12 cellular contexts compared by ENCODE assay signal in the genomic region with DNA sequence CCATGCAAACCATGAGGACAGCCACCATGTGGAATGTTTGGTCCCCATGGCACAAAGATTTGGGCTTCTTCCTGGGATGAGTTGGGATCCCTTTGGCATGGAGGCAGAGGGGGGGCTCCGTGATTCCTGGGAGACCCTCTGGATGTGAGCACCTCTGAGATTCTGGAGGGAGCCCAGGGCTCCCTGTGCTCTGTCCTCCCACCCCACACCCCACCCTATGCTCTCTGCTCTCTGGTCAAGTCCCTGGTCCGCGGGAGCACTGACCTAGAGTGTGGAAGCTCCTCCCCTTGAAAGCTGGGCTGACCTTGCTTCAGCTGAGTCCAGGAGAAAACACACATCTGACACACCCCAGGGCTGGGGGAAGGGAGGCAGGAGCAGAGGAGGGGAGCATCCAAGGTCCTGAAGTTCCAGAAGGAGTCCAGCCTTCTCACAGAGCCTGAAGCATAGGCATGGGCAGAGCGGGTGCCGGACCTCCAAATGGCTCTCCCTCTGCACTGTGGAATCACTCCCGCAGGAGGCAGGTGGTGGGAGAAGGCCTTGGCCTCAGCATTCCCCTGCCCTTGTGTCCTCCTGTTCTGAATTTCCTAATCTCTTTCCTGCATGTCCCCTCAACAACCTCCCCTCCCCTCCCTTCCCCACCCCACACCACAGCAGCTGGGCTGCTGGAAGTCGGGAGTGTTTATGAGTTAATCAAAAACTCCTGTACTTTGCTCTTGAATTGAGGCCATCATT. TPM values are rescaled to one million over a fixed set of nuclear protein-coding genes. Genes with fewer than 3 reads are reported as not detected.
DNase-seq lines count a peak whose midpoint lies in the region; ATAC-seq, FAIRE-seq and TF ChIP-seq lines count a peak whose summit lies in the region.
"Had no signal": no experiment of that assay in that cellular context is flagged by ENCODE, and none has a peak within 500 bp of the region (broad histone marks: within the 10 kb centered on the region; RNA-seq: fewer than 3 reads in every experiment).

No MANE protein-coding gene starts in this region.

- H3K36me3 ChIP-seq in endodermal cell (ENCODE audit: control insufficient read depth, insufficient read depth, low read length) (no peaks in the 10 kb centered on the region), left lung (no peaks in the 10 kb centered on the region), skeletal muscle tissue (ENCODE audit: control insufficient read depth in 3 of 3, insufficient read depth in 3 of 3, low read length in 3 of 3) (no peaks in the 10 kb centered on the region)

- H3K4me3 ChIP-seq in endodermal cell (ENCODE audit: low read length), result no peak overlapping the region
- H3K4me3 ChIP-seq in left lung, result no peak overlapping the region
- peak overlapping the region in 2 of 3 donors; percentile 29 to 30 for H3K4me3 ChIP-seq in skeletal muscle tissue (ENCODE audit: low read length in 3 of 3)

- no peak overlapping the region for H3K27ac Mint-ChIP-seq in HFFc6
- no peak overlapping the region for H3K27ac Mint-ChIP-seq in endodermal cell
- H3K27ac Mint-ChIP-seq in activated CD4-positive, alpha-beta T cell treated with anti-CD3 and anti-CD28 coated beads for 36 hours, result no peak overlapping the region
- H3K27ac Mint-ChIP-seq in glutamatergic neuron (ENCODE audit: unreplicated experiment), result no peak overlapping the region
- H3K27ac Mint-ChIP-seq: activated naive CD8-positive, alpha-beta T cell; CD8-positive, alpha-beta T cell had no signal

- no peak overlapping the region for H3K4me3 Mint-ChIP-seq in HFFc6
- no peak overlapping the region for H3K4me3 Mint-ChIP-seq in endodermal cell
- H3K4me3 Mint-ChIP-seq in activated CD4-positive, alpha-beta T cell treated with anti-CD3 and anti-CD28 coated beads for 36 hours, result no peak overlapping the region
- no peak overlapping the region for H3K4me3 Mint-ChIP-seq in glutamatergic neuron (ENCODE audit: unreplicated experiment)
- H3K4me3 Mint-ChIP-seq: activated naive CD8-positive, alpha-beta T cell; CD8-positive, alpha-beta T cell had no signal

- H3K36me3 Mint-ChIP-seq in HFFc6 (ENCODE audit: low read depth) (no peaks in the 10 kb centered on the region), endodermal cell (ENCODE audit: low read depth) (no peaks in the 10 kb centered on the region), glutamatergic neuron (ENCODE audit: unreplicated experiment) (peaks cover 6% of the 10 kb centered on the region)
- no peaks in the 10 kb centered on the region for H3K36me3 Mint-ChIP-seq in activated CD4-positive, alpha-beta T cell treated with anti-CD3 and anti-CD28 coated beads for 36 hours (ENCODE audit: low read depth)
- H3K36me3 Mint-ChIP-seq: activated naive CD8-positive, alpha-beta T cell; CD8-positive, alpha-beta T cell had no signal

- H3K9me3 Mint-ChIP-seq in HFFc6, result no peaks in the 10 kb centered on the region
- H3K9me3 Mint-ChIP-seq in endodermal cell, result peaks cover 7% of the 10 kb centered on the region
- H3K9me3 Mint-ChIP-seq in activated CD4-positive, alpha-beta T cell treated with anti-CD3 and anti-CD28 coated beads for 36 hours (ENCODE audit: low read depth), result no peaks in the 10 kb centered on the region
- H3K9me3 Mint-ChIP-seq in glutamatergic neuron (ENCODE audit: unreplicated experiment), result peaks cover 1% of the 10 kb centered on the region
- H3K9me3 Mint-ChIP-seq: CD8-positive, alpha-beta T cell had no signal

- intact Hi-C loops in left lung (cut with DNase I), result no loop called here
- intact Hi-C loops in activated CD4-positive, alpha-beta T cell treated with anti-CD3 and anti-CD28 coated beads for 36 hours (cut with DNase I, micrococcal nuclease), result no loop called here

- TF ChIP-seq CTCF in HFFc6 (IDR thresholded peaks at IDR 0.05) (no peak), endodermal cell (conservative IDR thresholded peaks at IDR 0.05) (no peak), left lung (IDR thresholded peaks at IDR 0.05) (no peak), glutamatergic neuron (IDR thresholded peaks at IDR 0.05; ENCODE audit: partially characterized antibody, unreplicated experiment) (no peak)

- no peaks in the 10 kb centered on the region for H3K4me1 ChIP-seq in endodermal cell (ENCODE audit: control insufficient read depth, insufficient read depth, low read length)
- H3K4me1 ChIP-seq in left lung, result peaks cover 0 to 5% of the 10 kb centered on the region in 2 donors
- peaks cover 42 to 53% (median 43%) of the 10 kb centered on the region in 3 donors for H3K4me1 ChIP-seq in skeletal muscle tissue (ENCODE audit: control insufficient read depth in 3 of 3, insufficient read depth in 3 of 3, low read length in 3 of 3)

- peaks cover 49% of the 10 kb centered on the region for H3K4me1 Mint-ChIP-seq in HFFc6 (ENCODE audit: low read depth)
- peaks cover 2% of the 10 kb centered on the region for H3K4me1 Mint-ChIP-seq in endodermal cell
- peaks cover 10% of the 10 kb centered on the region for H3K4me1 Mint-ChIP-seq in activated CD4-positive, alpha-beta T cell treated with anti-CD3 and anti-CD28 coated beads for 36 hours
- peaks cover 6% of the 10 kb centered on the region for H3K4me1 Mint-ChIP-seq in glutamatergic neuron (ENCODE audit: low read depth, unreplicated experiment)

- H3K27ac ChIP-seq in endodermal cell (ENCODE audit: low read depth, low read length), result no peak overlapping the region
- H3K27ac ChIP-seq in left lung, result peak overlapping the region in 1 of 2 donors; percentile 39
- peak overlapping the region; percentile 81 for H3K27ac ChIP-seq in skeletal muscle tissue (ENCODE audit: low read depth, low read length)

- POLR2A ChIA-PET in activated CD4-positive, alpha-beta T cell treated with anti-CD3 and anti-CD28 coated beads for 36 hours (lab: Charles Lee), result no interaction called here

- H3K9me3 ChIP-seq in endodermal cell (ENCODE audit: control insufficient read depth, low read length), result no peaks in the 10 kb centered on the region
- H3K9me3 ChIP-seq in left lung, result no peaks in the 10 kb centered on the region
- no peaks in the 10 kb centered on the region for H3K9me3 ChIP-seq in skeletal muscle tissue (ENCODE audit: control insufficient read depth in 3 of 3, low read length in 3 of 3)

- H3K27me3 ChIP-seq in endodermal cell (ENCODE audit: control insufficient read depth, insufficient read depth, low read length, poor library complexity, severe bottlenecking), result no peaks in the 10 kb centered on the region
- H3K27me3 ChIP-seq in left lung, result no peaks in the 10 kb centered on the region
- H3K27me3 ChIP-seq in skeletal muscle tissue (ENCODE audit: control insufficient read depth in 3 of 3, insufficient read depth in 3 of 3, low read length in 3 of 3), result peaks cover 0 to 16% (median 2%) of the 10 kb centered on the region in 3 donors

- ATAC-seq in left lung (peak; percentile 63), HG03460 (IDR thresholded peaks at IDR 0.05; ENCODE audit: unreplicated experiment) (no peak)
- ATAC-seq in activated CD4-positive, alpha-beta T cell treated with anti-CD3 and anti-CD28 coated beads for 36 hours, result no peak
- ATAC-seq: CD8-positive, alpha-beta T cell had no signal

- peaks cover 5% of the 10 kb centered on the region; the same call in 1 of the 2 replicates for H3K27me3 Mint-ChIP-seq in HFFc6 (ENCODE audit: insufficient read depth)
- peaks cover 44% of the 10 kb centered on the region for H3K27me3 Mint-ChIP-seq in endodermal cell (ENCODE audit: insufficient read depth)
- peaks cover 7% of the 10 kb centered on the region for H3K27me3 Mint-ChIP-seq in activated CD4-positive, alpha-beta T cell treated with anti-CD3 and anti-CD28 coated beads for 36 hours
- peaks cover 20% of the 10 kb centered on the region for H3K27me3 Mint-ChIP-seq in glutamatergic neuron (ENCODE audit: unreplicated experiment)
- H3K27me3 Mint-ChIP-seq: activated naive CD8-positive, alpha-beta T cell had no signal

- WGBS in endodermal cell (ENCODE audit: insufficient coverage in 1 of 2, insufficient read length in 1 of 2), 2 experiments, result 80 to 83% methylated on average over 2 to 7 of the region's 7 CpGs

- FAIRE-seq in GM19239 (lab: Jason Lieb, UNC), result no peak

- CTCF ChIA-PET in activated CD4-positive, alpha-beta T cell treated with anti-CD3 and anti-CD28 coated beads for 36 hours (lab: Charles Lee), result no interaction called here

- no peak overlapping the region for H3K9ac ChIP-seq in endodermal cell (ENCODE audit: extremely low read depth, low read length, poor library complexity, severe bottlenecking)
- H3K9ac ChIP-seq in skeletal muscle tissue (ENCODE audit: low read depth in 1 of 3, low read length in 3 of 3), result peak overlapping the region in 2 of 3 donors; percentile 33 to 43

- peak; percentile 34 for DNase-seq in HFFc6
- peak; percentile 46 for DNase-seq in endodermal cell
- DNase-seq in left lung, result peak in 1 of 2 donors; percentile 46
- DNase-seq in activated CD4-positive, alpha-beta T cell treated with anti-CD3 and anti-CD28 coated beads for 36 hours, result no peak
- DNase-seq in glutamatergic neuron, result no peak
- DNase-seq in GM19239 (ENCODE audit: insufficient read length, low spot score), result no peak
- DNase-seq: CD8-positive, alpha-beta T cell; GOT3; NCI-H1048 had no signal

RNA-seq across cellular contexts. Expression of a gene that starts 25.7 kb away (rescaled TPM):
- 100 to 1,000 TPM; 111 to 143 (median 123) TPM for total RNA-seq in HFFc6 (2021; fragmentation: NEBNext Ultra II Directional; extraction: Animal tissue kit (Norgen Biotek cat#: 25700))
- total RNA-seq in endodermal cell (1 to 10 TPM; 1.7 to 3.6 TPM), left lung (10 to 100 TPM; 29.1 to 31.9 TPM), skeletal muscle tissue (13.6 TPM), glutamatergic neuron (ENCODE audit: unreplicated experiment) (not detected)
- 15.1 TPM for polyA plus RNA-seq in endodermal cell (2013, experiment 1 of 2)
- 14.4 TPM for polyA plus RNA-seq in endodermal cell (2013, experiment 2 of 2)
- 1 to 10 TPM; 1.4 to 1.6 TPM for total RNA-seq in activated CD4-positive, alpha-beta T cell treated with anti-CD3 and anti-CD28 coated beads for 36 hours

RNA-seq across cellular contexts. Expression of a gene that starts 47.2 kb away (rescaled TPM):
- 1 to 10 TPM; 1.5 to 3.2 (median 3.1) TPM for total RNA-seq in HFFc6 (2021; fragmentation: NEBNext Ultra II Directional; extraction: Animal tissue kit (Norgen Biotek cat#: 25700))
- not detected for total RNA-seq in endodermal cell
- not detected for polyA plus RNA-seq in endodermal cell (2013, experiment 1 of 2)
- 0.17 TPM for polyA plus RNA-seq in endodermal cell (2013, experiment 2 of 2)
- 1 to 10 TPM; 2.3 to 5.4 TPM for total RNA-seq in left lung
- 0.52 TPM for total RNA-seq in skeletal muscle tissue
- not detected for total RNA-seq in activated CD4-positive, alpha-beta T cell treated with anti-CD3 and anti-CD28 coated beads for 36 hours
- total RNA-seq in glutamatergic neuron (ENCODE audit: unreplicated experiment), result not detected
- total RNA-seq: CD8-positive, alpha-beta T cell had no signal

RNA-seq across cellular contexts. Expression of a gene that starts 54.8 kb away (rescaled TPM):
- not detected for total RNA-seq in HFFc6 (2021; fragmentation: NEBNext Ultra II Directional; extraction: Animal tissue kit (Norgen Biotek cat#: 25700))
- total RNA-seq in endodermal cell (under 1 TPM in 1 of 2 donors, not detected in 1; 0.46 TPM), left lung (1 to 10 TPM; 3.1 to 3.3 TPM), skeletal muscle tissue (not detected), glutamatergic neuron (ENCODE audit: unreplicated experiment) (not detected)
- 0.18 TPM for polyA plus RNA-seq in endodermal cell (2013, experiment 1 of 2)
- 0.12 TPM for polyA plus RNA-seq in endodermal cell (2013, experiment 2 of 2)
- total RNA-seq in activated CD4-positive, alpha-beta T cell treated with anti-CD3 and anti-CD28 coated beads for 36 hours, result not detected
- total RNA-seq: CD8-positive, alpha-beta T cell had no signal

Comparison
In these comparisons a context has a peak if more than half of its experiments do, and no peak if none do; other contexts are left out.
1. DNase-seq: peak in HFFc6 (single experiment) and endodermal cell (single experiment); none in activated CD4-positive, alpha-beta T cell treated with anti-CD3 and anti-CD28 coated beads for 36 hours (single experiment), glutamatergic neuron (single experiment) and GM19239 (single experiment).
2. H3K4me3 ChIP-seq: peak in skeletal muscle tissue (2 of 3); none in endodermal cell (single experiment) and left lung (0 of 2).